8 cellular contexts compared by ENCODE assay signal in the genomic region with DNA sequence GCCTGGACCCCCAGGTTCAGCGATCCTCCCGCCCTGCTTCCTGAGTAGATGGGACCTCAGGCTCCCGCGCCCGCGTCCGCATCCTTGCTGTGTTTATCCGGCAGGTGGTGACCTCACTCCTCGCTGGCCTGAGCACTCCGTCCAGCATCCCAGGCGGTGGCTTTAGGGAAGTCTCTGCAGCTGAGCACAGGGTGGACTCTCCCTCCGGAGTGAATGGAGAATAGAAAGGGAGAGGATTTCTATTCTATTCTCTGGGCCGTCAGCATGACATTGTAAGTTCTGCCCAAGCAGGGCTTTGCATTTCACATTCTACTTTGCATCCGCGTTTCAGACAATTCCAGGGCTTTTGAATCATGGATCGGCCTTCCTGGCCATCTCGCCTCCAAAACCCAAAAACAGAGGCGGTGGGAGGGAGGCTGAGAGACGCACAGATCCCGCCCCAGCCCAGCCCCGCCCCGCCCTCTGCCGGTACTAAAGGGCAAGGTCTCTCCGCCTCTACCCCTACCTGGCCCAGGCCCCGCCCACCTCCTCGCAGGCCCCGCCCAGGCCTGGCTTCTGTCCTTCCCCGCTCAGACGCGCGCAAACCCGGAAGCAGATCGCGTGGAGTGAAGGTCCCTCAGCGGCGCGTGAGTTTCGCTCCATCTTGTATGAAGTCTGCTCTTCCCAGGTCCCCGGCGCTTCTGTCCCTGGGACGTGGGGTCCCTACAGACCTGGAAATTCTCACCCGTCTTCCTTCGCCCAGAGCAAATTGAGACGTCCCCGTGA. TPM values are rescaled to one million over a fixed set of nuclear protein-coding genes. Genes with fewer than 3 reads are reported as not detected.
DNase-seq lines count a peak whose midpoint lies in the region; ATAC-seq and TF ChIP-seq lines count a peak whose summit lies in the region.

Gene ZNF525 (plus strand): TSS at position 572 of the 765 bp plus-strand sequence. CDS start 6,577 bp downstream, outside the sequence.

- peak; percentile 98 for ATAC-seq in GM21576 (IDR thresholded peaks at IDR 0.05; ENCODE audit: unreplicated experiment)
- peak; percentile 100 for ATAC-seq in stimulated activated naive CD8-positive, alpha-beta T cell treated with anti-CD3 and anti-CD28 coated beads, Interleukin-15, amount 100 ng/mL, for 72 hours

- no peaks in the 10 kb centered on the region for H3K9me2 ChIP-seq in neural cell (ENCODE audit: insufficient read depth, low read length)

- peak within 1 kb of the TSS; percentile 65 for H3K9ac ChIP-seq in neural cell (ENCODE audit: low read length)

- H3K4me3 Mint-ChIP-seq in activated T-helper 2 cell treated with anti-CD3 and anti-CD28 coated beads, Interferon-gamma antibody, Interleukin-2, Interleukin-4, amounts not matched to agents 10 μg/mL and 5 μg/mL and 100 μg/mL, durations not matched to agents 14 hours and 24 hours and 36 hours (ENCODE audit: low read depth) = peak within 1 kb of the TSS; percentile 88
- H3K4me3 Mint-ChIP-seq in stimulated activated naive CD8-positive, alpha-beta T cell treated with anti-CD3 and anti-CD28 coated beads, Interleukin-15, amount 100 ng/mL, for 72 hours = peak within 1 kb of the TSS; percentile 90 to 91

- H3K4me2 ChIP-seq in neural cell (ENCODE audit: low read length) = peak within 1 kb of the TSS; percentile 93

- peak within 1 kb of the TSS; percentile 87 for H3K27ac Mint-ChIP-seq in activated T-helper 2 cell treated with anti-CD3 and anti-CD28 coated beads, Interferon-gamma antibody, Interleukin-2, Interleukin-4, amounts not matched to agents 10 μg/mL and 5 μg/mL and 100 μg/mL, durations not matched to agents 14 hours and 24 hours and 36 hours
- H3K27ac Mint-ChIP-seq in stimulated activated naive CD8-positive, alpha-beta T cell treated with anti-CD3 and anti-CD28 coated beads, Interleukin-15, amount 100 ng/mL, for 72 hours = peak within 1 kb of the TSS; percentile 88 to 95

- no peak for TF ChIP-seq RAD21 in Ishikawa (IDR thresholded peaks at IDR 0.05; ENCODE audit: low read depth)
- TF ChIP-seq RAD21 in neural cell (conservative IDR thresholded peaks at IDR 0.05) = no peak

- H3K4me1 Mint-ChIP-seq in activated T-helper 2 cell treated with anti-CD3 and anti-CD28 coated beads, Interferon-gamma antibody, Interleukin-2, Interleukin-4, amounts not matched to agents 10 μg/mL and 5 μg/mL and 100 μg/mL, durations not matched to agents 14 hours and 24 hours and 36 hours (ENCODE audit: low read depth) = peaks cover 8% of the 10 kb centered on the region
- H3K4me1 Mint-ChIP-seq in stimulated activated naive CD8-positive, alpha-beta T cell treated with anti-CD3 and anti-CD28 coated beads, Interleukin-15, amount 100 ng/mL, for 72 hours = peaks cover 22% of the 10 kb centered on the region

- peak within 1 kb of the TSS; percentile 38 for H3K27ac ChIP-seq in neural cell (ENCODE audit: low read length)

- DNase-seq in DMS53 (lab: John Stamatoyannopoulos, UW) (peak; percentile 95), RPMI7951 (ENCODE audit: low read depth) (peak; percentile 77), fibroblast of the conjunctiva (ENCODE audit: low read depth) (peak; percentile 40)
- peak; percentile 91 for DNase-seq in activated T-helper 2 cell treated with anti-CD3 and anti-CD28 coated beads, Interferon-gamma antibody, Interleukin-2, Interleukin-4, amounts not matched to agents 10 μg/mL and 5 μg/mL and 100 μg/mL, durations not matched to agents 14 hours and 24 hours and 36 hours (ENCODE audit: low spot score)
- DNase-seq in stimulated activated naive CD8-positive, alpha-beta T cell treated with anti-CD3 and anti-CD28 coated beads, Interleukin-15, amount 100 ng/mL, for 72 hours = peak; percentile 96

- H3K27me3 Mint-ChIP-seq in activated T-helper 2 cell treated with anti-CD3 and anti-CD28 coated beads, Interferon-gamma antibody, Interleukin-2, Interleukin-4, amounts not matched to agents 10 μg/mL and 5 μg/mL and 100 μg/mL, durations not matched to agents 14 hours and 24 hours and 36 hours (ENCODE audit: low read depth) = no peaks in the 10 kb centered on the region
- no peaks in the 10 kb centered on the region for H3K27me3 Mint-ChIP-seq in stimulated activated naive CD8-positive, alpha-beta T cell treated with anti-CD3 and anti-CD28 coated beads, Interleukin-15, amount 100 ng/mL, for 72 hours

- H3K36me3 ChIP-seq in neural cell (ENCODE audit: insufficient read depth, low read length) = no peaks in the 10 kb centered on the region

- no peaks in the 10 kb centered on the region for H3K27me3 ChIP-seq in neural cell (ENCODE audit: insufficient read depth, low read depth, low read length)

- H2AFZ ChIP-seq in neural cell (ENCODE audit: low read depth, low read length) = peak within 1 kb of the TSS; percentile 80

- no peaks in the 10 kb centered on the region for H4K20me1 ChIP-seq in neural cell (ENCODE audit: insufficient read depth)

- peaks cover 37% of the 10 kb centered on the region for H3K9me3 Mint-ChIP-seq in activated T-helper 2 cell treated with anti-CD3 and anti-CD28 coated beads, Interferon-gamma antibody, Interleukin-2, Interleukin-4, amounts not matched to agents 10 μg/mL and 5 μg/mL and 100 μg/mL, durations not matched to agents 14 hours and 24 hours and 36 hours
- H3K9me3 Mint-ChIP-seq in stimulated activated naive CD8-positive, alpha-beta T cell treated with anti-CD3 and anti-CD28 coated beads, Interleukin-15, amount 100 ng/mL, for 72 hours = peaks cover 2 to 15% of the 10 kb centered on the region in 2 donors

- peaks cover 33% of the 10 kb centered on the region for H3K36me3 Mint-ChIP-seq in activated T-helper 2 cell treated with anti-CD3 and anti-CD28 coated beads, Interferon-gamma antibody, Interleukin-2, Interleukin-4, amounts not matched to agents 10 μg/mL and 5 μg/mL and 100 μg/mL, durations not matched to agents 14 hours and 24 hours and 36 hours (ENCODE audit: low read depth)

- H3K4me3 ChIP-seq in neural cell (ENCODE audit: low read length) = peak within 1 kb of the TSS; percentile 84

- no peak for TF ChIP-seq EP300 in Ishikawa (IDR thresholded peaks at IDR 0.05; ENCODE audit: borderline replicate concordance)
- TF ChIP-seq EP300 in neural cell (conservative IDR thresholded peaks at IDR 0.05; ENCODE audit: poor library complexity, severe bottlenecking) = no peak

- no peaks in the 10 kb centered on the region for H3K9me3 ChIP-seq in neural cell (ENCODE audit: low read length)

- H3K79me2 ChIP-seq in neural cell (replicated peaks; ENCODE audit: insufficient read depth, low read length) = no peaks in the 10 kb centered on the region

- peak; percentile 50 for TF ChIP-seq CTCF in neural cell (IDR thresholded peaks at IDR 0.05; ENCODE audit: poor library complexity, severe bottlenecking)

- no peaks in the 10 kb centered on the region for H3F3A ChIP-seq in neural cell (ENCODE audit: insufficient read depth, low read length, poor library complexity, severe bottlenecking)

- intact Hi-C loops in activated T-helper 2 cell treated with anti-CD3 and anti-CD28 coated beads, Interferon-gamma antibody, Interleukin-2, Interleukin-4, amounts not matched to agents 10 μg/mL and 5 μg/mL and 100 μg/mL, durations not matched to agents 14 hours and 24 hours and 36 hours (cut with micrococcal nuclease) = loop anchor here (1.0 to 10.0 kb wide), 5 partner anchors 30 to 187 kb away; partner anchors contain the start of genes ZNF765, ZNF813 and ZNF845

TF ChIP-seq in Ishikawa, 13 proteins besides CTCF, POLR2A, EP300 and RAD21:
- no peak for TF ChIP-seq NFIC (IDR thresholded peaks at IDR 0.05)
- no peak for TF ChIP-seq CEBPB (IDR thresholded peaks at IDR 0.05)
- TF ChIP-seq FOXM1 (IDR thresholded peaks at IDR 0.05; ENCODE audit: borderline replicate concordance, low read depth) = no peak
- TF ChIP-seq MAX (IDR thresholded peaks at IDR 0.05) = peak; percentile 73
- peak; percentile 14; the same call in 1 of the 2 replicates for TF ChIP-seq TAF1 (IDR thresholded peaks at IDR 0.05; ENCODE audit: low read depth)

TF ChIP-seq in neural cell, 6 proteins besides CTCF, POLR2A, EP300 and RAD21:
- TF ChIP-seq TAF1 (IDR thresholded peaks at IDR 0.05; ENCODE audit: low read depth) = peak; percentile 37
- TF ChIP-seq EZH2 (IDR thresholded peaks at IDR 0.05; ENCODE audit: borderline replicate concordance, insufficient read depth, low read length, poor library complexity, severe bottlenecking) = no peak
- TF ChIP-seq SMC3 (conservative IDR thresholded peaks at IDR 0.05; ENCODE audit: poor library complexity) = peak; percentile 24
- peak; percentile 63 for TF ChIP-seq POLR2AphosphoS5 (IDR thresholded peaks at IDR 0.05)
- no peak for TF ChIP-seq REST (IDR thresholded peaks at IDR 0.05; ENCODE audit: borderline replicate concordance)
- peak; percentile 91 for TF ChIP-seq MXI1 (conservative IDR thresholded peaks at IDR 0.05; ENCODE audit: poor library complexity, severe bottlenecking)

RNA-seq across cellular contexts. Expression of gene ZNF525, which starts in this region (rescaled TPM):
- total RNA-seq in RPMI7951 (2014; rRNA removed; shearing (Covaris generic)) = 6.4 and 11.5 TPM in 2 replicates
- 14.2 and 15.0 TPM in 2 replicates for total RNA-seq in activated T-helper 2 cell treated with anti-CD3 and anti-CD28 coated beads, Interferon-gamma antibody, Interleukin-2, Interleukin-4, amounts not matched to agents 10 μg/mL and 5 μg/mL and 100 μg/mL, durations not matched to agents 14 hours and 24 hours and 36 hours
- 2.8 and 5.1 TPM in 2 replicates for polyA plus RNA-seq in neural cell
- polyA minus RNA-seq in neural cell = 15.9 and 20.5 TPM in 2 replicates

Comparison
In these comparisons a context has a peak if more than half of its experiments do, and no peak if none do; other contexts are left out.
1. Peak in every context shown above with its lines: DNase-seq, ATAC-seq, H3K4me3 ChIP-seq and H3K27ac ChIP-seq.
2. DNase-seq: peak in every context shown above with its lines; median percentile 96 in stimulated activated naive CD8-positive, alpha-beta T cell treated with anti-CD3 and anti-CD28 coated beads, Interleukin-15, amount 100 ng/mL, for 72 hours; 95 in DMS53; 91 in activated T-helper 2 cell treated with anti-CD3 and anti-CD28 coated beads, Interferon-gamma antibody, Interleukin-2, Interleukin-4, amounts not matched to agents 10 μg/mL and 5 μg/mL and 100 μg/mL, durations not matched to agents 14 hours and 24 hours and 36 hours; 77 in RPMI7951; 40 in fibroblast of the conjunctiva.